ENCODE assay signal across 1 cellular context in genomic region chr1:6490181-6491075, GRCh38.
TF ChIP-seq lines count a peak whose summit lies in the region.

No MANE protein-coding gene starts in this region.

TF ChIP-seq in GM12878, 131 proteins besides CTCF, POLR2A, EP300 and RAD21 (continued from another document):
- TF ChIP-seq NKRF (conservative IDR thresholded peaks at IDR 0.05) (no peak), NFXL1 (IDR thresholded peaks at IDR 0.05; ENCODE audit: borderline replicate concordance) (no peak), HDAC2 (IDR thresholded peaks at IDR 0.05) (no peak), PKNOX1 (IDR thresholded peaks at IDR 0.05) (no peak), PML (IDR thresholded peaks at IDR 0.05; ENCODE audit: low read length) (no peak), BRCA1 (IDR thresholded peaks at IDR 0.05; ENCODE audit: low read depth, low read length) (no peak), RUNX3 (IDR thresholded peaks at IDR 0.05; ENCODE audit: low read length) (no peak), BCLAF1 (IDR thresholded peaks at IDR 0.05) (peak; percentile 81)
TF ChIP-seq in GM12878: peak in this region for 24.
